1 cellular context compared by ENCODE assay signal in the genomic region with DNA sequence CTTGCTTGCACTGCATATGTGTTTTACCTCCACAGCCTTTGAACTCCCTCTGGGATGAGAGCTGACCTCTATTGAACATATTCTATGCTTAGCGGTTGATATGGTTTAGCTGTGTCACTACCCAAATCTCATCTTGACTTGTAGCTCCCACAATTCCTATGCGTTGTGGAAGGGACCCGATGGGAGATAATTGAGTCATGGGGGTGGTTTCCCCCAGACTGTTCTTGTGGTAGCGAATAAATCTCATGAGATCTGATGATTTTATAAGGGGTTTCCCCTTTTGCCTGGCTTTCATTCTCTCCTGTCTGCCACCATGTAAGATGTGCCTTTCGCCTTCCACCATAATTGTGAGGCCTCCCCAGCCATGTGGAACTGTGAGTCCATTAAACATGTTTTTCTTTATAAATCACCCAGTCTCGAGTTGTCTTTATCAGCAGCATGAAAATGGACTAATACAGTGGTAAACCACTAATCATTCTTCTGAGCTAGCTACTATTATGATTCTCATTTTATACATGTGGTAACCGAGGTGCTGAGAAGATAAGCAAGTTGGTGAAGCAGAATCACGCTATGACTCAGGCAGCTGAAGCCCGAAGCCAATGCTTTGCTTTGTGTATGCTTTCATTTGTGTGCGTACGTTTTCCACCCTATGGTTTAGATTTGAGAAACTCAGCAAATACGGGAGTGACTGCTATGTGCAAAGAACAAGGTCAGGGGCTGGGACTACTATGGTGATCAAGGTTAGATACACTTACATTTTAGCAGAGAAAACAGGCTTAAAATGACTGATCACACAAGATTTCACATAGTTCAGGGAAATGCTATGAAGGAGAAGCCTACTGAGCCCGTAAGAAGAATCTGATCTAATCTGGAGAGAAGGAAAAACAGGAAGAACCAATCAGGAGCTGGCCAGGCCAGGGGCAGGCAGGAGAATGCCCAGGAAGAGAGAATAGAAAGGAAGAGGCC.
A peak's percentile ranks its signal among the peaks of the same experiment; 100 is the strongest.
TF ChIP-seq lines count a peak whose summit lies in the region.

No MANE protein-coding gene starts in this region.

TF ChIP-seq in HepG2, 621 proteins besides CTCF, POLR2A, EP300 and RAD21 (continued from another document and continues in another):
- TF ChIP-seq, protein P1, sequence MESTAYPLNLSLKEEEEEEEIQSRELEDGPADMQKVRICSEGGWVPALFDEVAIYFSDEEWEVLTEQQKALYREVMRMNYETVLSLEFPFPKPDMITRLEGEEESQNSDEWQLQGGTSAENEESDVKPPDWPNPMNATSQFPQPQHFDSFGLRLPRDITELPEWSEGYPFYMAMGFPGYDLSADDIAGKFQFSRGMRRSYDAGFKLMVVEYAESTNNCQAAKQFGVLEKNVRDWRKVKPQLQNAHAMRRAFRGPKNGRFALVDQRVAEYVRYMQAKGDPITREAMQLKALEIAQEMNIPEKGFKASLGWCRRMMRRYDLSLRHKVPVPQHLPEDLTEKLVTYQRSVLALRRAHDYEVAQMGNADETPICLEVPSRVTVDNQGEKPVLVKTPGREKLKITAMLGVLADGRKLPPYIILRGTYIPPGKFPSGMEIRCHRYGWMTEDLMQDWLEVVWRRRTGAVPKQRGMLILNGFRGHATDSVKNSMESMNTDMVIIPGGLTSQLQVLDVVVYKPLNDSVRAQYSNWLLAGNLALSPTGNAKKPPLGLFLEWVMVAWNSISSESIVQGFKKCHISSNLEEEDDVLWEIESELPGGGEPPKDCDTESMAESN (CRISPR knock-in tag; conservative IDR thresholded peaks at IDR 0.05) = no peak; the same call in 1 of the 2 replicates
- TF ChIP-seq DNMT3B (CRISPR knock-in tag; conservative IDR thresholded peaks at IDR 0.05) = 0 out of 2 replicates have a peak, but pooled peaks have one; percentile 62
- TF ChIP-seq ZNF883 (CRISPR knock-in tag; IDR thresholded peaks at IDR 0.05; ENCODE audit: not compliant biosample characterization) = no peak
- TF ChIP-seq, protein P2, sequence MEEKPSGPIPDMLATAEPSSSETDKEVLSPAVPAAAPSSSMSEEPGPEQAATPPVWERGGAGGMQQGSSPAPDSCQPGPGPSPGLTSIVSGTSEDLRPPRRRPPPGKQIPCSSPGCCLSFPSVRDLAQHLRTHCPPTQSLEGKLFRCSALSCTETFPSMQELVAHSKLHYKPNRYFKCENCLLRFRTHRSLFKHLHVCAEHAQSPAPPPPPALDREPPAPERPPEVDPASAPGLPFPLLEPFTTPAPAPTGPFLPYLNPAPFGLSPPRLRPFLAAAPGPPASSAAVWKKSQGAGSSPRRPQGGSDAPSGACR (CRISPR knock-in tag; IDR thresholded peaks at IDR 0.05) = peak; percentile 92
- peak; percentile 83 for TF ChIP-seq NCOA2 (CRISPR knock-in tag; IDR thresholded peaks at IDR 0.05)
- no peak for TF ChIP-seq ATF6 (CRISPR knock-in tag; conservative IDR thresholded peaks at IDR 0.05)
- no peak for TF ChIP-seq ZFAT (CRISPR knock-in tag; conservative IDR thresholded peaks at IDR 0.05)
- peak; percentile 24; the same call in 1 of the 2 replicates for TF ChIP-seq FOXK1 (CRISPR knock-in tag; IDR thresholded peaks at IDR 0.05; ENCODE audit: borderline replicate concordance, low read depth)
- TF ChIP-seq ZNF143 (CRISPR knock-in tag; IDR thresholded peaks at IDR 0.05) = no peak
- TF ChIP-seq ZNF761 (CRISPR knock-in tag; conservative IDR thresholded peaks at IDR 0.05) = 0 out of 2 replicates have a peak, but pooled peaks have one; percentile 28
- TF ChIP-seq MTF1 (CRISPR knock-in tag; IDR thresholded peaks at IDR 0.05) = no peak
- TF ChIP-seq ZNF501 (CRISPR knock-in tag; IDR thresholded peaks at IDR 0.05) = peak; percentile 89
- 0 out of 2 replicates have a peak, but pooled peaks have one; percentile 26 for TF ChIP-seq NR2F2 (IDR thresholded peaks at IDR 0.05; ENCODE audit: borderline replicate concordance, low read depth)
- no peak for TF ChIP-seq ZNF232 (CRISPR knock-in tag; IDR thresholded peaks at IDR 0.05; ENCODE audit: borderline replicate concordance)
- peak; percentile 89 for TF ChIP-seq PHF21A (CRISPR knock-in tag; IDR thresholded peaks at IDR 0.05)
- TF ChIP-seq MYPOP (CRISPR knock-in tag; IDR thresholded peaks at IDR 0.05) = no peak
- no peak; the same call in 1 of the 2 replicates for TF ChIP-seq ZGPAT (CRISPR knock-in tag; IDR thresholded peaks at IDR 0.05)
- no peak for TF ChIP-seq JUN (CRISPR knock-in tag; IDR thresholded peaks at IDR 0.05)
- no peak for TF ChIP-seq MIER2 (CRISPR knock-in tag; IDR thresholded peaks at IDR 0.05)
- no peak for TF ChIP-seq SKIL (CRISPR knock-in tag; IDR thresholded peaks at IDR 0.05; ENCODE audit: borderline replicate concordance)
- no peak for TF ChIP-seq FOXM1 (CRISPR knock-in tag; IDR thresholded peaks at IDR 0.05)
- TF ChIP-seq, protein P3, sequence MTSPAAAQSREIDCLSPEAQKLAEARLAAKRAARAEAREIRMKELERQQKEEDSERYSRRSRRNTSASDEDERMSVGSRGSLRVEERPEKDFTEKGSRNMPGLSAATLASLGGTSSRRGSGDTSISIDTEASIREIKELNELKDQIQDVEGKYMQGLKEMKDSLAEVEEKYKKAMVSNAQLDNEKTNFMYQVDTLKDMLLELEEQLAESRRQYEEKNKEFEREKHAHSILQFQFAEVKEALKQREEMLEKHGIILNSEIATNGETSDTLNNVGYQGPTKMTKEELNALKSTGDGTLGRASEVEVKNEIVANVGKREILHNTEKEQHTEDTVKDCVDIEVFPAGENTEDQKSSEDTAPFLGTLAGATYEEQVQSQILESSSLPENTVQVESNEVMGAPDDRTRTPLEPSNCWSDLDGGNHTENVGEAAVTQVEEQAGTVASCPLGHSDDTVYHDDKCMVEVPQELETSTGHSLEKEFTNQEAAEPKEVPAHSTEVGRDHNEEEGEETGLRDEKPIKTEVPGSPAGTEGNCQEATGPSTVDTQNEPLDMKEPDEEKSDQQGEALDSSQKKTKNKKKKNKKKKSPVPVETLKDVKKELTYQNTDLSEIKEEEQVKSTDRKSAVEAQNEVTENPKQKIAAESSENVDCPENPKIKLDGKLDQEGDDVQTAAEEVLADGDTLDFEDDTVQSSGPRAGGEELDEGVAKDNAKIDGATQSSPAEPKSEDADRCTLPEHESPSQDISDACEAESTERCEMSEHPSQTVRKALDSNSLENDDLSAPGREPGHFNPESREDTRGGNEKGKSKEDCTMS (CRISPR knock-in tag; conservative IDR thresholded peaks at IDR 0.05) = no peak
- no peak for TF ChIP-seq ZNF253 (CRISPR knock-in tag; IDR thresholded peaks at IDR 0.05; ENCODE audit: borderline replicate concordance)
- TF ChIP-seq ZNF251 (CRISPR knock-in tag; IDR thresholded peaks at IDR 0.05) = no peak
- TF ChIP-seq, protein P4, sequence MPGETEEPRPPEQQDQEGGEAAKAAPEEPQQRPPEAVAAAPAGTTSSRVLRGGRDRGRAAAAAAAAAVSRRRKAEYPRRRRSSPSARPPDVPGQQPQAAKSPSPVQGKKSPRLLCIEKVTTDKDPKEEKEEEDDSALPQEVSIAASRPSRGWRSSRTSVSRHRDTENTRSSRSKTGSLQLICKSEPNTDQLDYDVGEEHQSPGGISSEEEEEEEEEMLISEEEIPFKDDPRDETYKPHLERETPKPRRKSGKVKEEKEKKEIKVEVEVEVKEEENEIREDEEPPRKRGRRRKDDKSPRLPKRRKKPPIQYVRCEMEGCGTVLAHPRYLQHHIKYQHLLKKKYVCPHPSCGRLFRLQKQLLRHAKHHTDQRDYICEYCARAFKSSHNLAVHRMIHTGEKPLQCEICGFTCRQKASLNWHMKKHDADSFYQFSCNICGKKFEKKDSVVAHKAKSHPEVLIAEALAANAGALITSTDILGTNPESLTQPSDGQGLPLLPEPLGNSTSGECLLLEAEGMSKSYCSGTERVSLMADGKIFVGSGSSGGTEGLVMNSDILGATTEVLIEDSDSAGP (CRISPR knock-in tag; IDR thresholded peaks at IDR 0.05; ENCODE audit: borderline replicate concordance) = no peak
- TF ChIP-seq, protein P5, sequence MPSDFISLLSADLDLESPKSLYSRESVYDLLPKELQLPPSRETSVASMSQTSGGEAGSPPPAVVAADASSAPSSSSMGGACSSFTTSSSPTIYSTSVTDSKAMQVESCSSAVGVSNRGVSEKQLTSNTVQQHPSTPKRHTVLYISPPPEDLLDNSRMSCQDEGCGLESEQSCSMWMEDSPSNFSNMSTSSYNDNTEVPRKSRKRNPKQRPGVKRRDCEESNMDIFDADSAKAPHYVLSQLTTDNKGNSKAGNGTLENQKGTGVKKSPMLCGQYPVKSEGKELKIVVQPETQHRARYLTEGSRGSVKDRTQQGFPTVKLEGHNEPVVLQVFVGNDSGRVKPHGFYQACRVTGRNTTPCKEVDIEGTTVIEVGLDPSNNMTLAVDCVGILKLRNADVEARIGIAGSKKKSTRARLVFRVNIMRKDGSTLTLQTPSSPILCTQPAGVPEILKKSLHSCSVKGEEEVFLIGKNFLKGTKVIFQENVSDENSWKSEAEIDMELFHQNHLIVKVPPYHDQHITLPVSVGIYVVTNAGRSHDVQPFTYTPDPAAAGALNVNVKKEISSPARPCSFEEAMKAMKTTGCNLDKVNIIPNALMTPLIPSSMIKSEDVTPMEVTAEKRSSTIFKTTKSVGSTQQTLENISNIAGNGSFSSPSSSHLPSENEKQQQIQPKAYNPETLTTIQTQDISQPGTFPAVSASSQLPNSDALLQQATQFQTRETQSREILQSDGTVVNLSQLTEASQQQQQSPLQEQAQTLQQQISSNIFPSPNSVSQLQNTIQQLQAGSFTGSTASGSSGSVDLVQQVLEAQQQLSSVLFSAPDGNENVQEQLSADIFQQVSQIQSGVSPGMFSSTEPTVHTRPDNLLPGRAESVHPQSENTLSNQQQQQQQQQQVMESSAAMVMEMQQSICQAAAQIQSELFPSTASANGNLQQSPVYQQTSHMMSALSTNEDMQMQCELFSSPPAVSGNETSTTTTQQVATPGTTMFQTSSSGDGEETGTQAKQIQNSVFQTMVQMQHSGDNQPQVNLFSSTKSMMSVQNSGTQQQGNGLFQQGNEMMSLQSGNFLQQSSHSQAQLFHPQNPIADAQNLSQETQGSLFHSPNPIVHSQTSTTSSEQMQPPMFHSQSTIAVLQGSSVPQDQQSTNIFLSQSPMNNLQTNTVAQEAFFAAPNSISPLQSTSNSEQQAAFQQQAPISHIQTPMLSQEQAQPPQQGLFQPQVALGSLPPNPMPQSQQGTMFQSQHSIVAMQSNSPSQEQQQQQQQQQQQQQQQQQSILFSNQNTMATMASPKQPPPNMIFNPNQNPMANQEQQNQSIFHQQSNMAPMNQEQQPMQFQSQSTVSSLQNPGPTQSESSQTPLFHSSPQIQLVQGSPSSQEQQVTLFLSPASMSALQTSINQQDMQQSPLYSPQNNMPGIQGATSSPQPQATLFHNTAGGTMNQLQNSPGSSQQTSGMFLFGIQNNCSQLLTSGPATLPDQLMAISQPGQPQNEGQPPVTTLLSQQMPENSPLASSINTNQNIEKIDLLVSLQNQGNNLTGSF (CRISPR knock-in tag; IDR thresholded peaks at IDR 0.05) = no peak
- no peak for TF ChIP-seq MYC (CRISPR knock-in tag; IDR thresholded peaks at IDR 0.05; ENCODE audit: borderline replicate concordance)
- no peak for TF ChIP-seq ZNF616 (CRISPR knock-in tag; IDR thresholded peaks at IDR 0.05; ENCODE audit: low read depth)
- no peak for TF ChIP-seq ZNF383 (CRISPR knock-in tag; IDR thresholded peaks at IDR 0.05; ENCODE audit: borderline replicate concordance)
- TF ChIP-seq, protein P6, sequence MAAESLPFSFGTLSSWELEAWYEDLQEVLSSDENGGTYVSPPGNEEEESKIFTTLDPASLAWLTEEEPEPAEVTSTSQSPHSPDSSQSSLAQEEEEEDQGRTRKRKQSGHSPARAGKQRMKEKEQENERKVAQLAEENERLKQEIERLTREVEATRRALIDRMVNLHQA (CRISPR knock-in tag; IDR thresholded peaks at IDR 0.05) = no peak
- no peak for TF ChIP-seq TEF (CRISPR knock-in tag; IDR thresholded peaks at IDR 0.05)
